Comparison of ENCODE assay signal across 18 cellular contexts in genomic region chr13:60562081-60562764, GRCh38.
DNase-seq lines count a peak whose midpoint lies in the region; ATAC-seq and TF ChIP-seq lines count a peak whose summit lies in the region.
"Had no signal": no experiment of that assay in that cellular context is flagged by ENCODE, and none has a peak within 500 bp of the region (broad histone marks: within the 10 kb centered on the region; RNA-seq: fewer than 3 reads in every experiment).

No MANE protein-coding gene starts in this region.

- no peak overlapping the region for H3K4me3 Mint-ChIP-seq in HFFc6
- H3K4me3 Mint-ChIP-seq: CD8-positive, alpha-beta memory T cell had no signal

- CTCF ChIA-PET in mammary epithelial cell (lab: Charles Lee; ENCODE audit: low non-redundant PET), result no interaction called here

- no peak overlapping the region for H3K9ac ChIP-seq in mammary epithelial cell (ENCODE audit: insufficient read depth, low read length)
- H3K9ac ChIP-seq: SK-N-SH had no signal

- WGBS in mammary epithelial cell (ENCODE audit: low coverage, missing lambda C conversion rate), result 89% methylated on average over 5 of the region's 5 CpGs

- H4K20me1 ChIP-seq in mammary epithelial cell (ENCODE audit: insufficient read depth, low read length), result no peaks in the 10 kb centered on the region

- dilution Hi-C loops in mammary epithelial cell (cut with HindIII; ENCODE audit: low sequenced_read_pairs), result no loop called here

- H3K9me3 Mint-ChIP-seq in HFFc6, result no peaks in the 10 kb centered on the region
- H3K9me3 Mint-ChIP-seq: CD8-positive, alpha-beta memory T cell had no signal

- no peaks in the 10 kb centered on the region for H3K36me3 Mint-ChIP-seq in HFFc6 (ENCODE audit: low read depth)

- no peaks in the 10 kb centered on the region for H3K79me2 ChIP-seq in mammary epithelial cell (ENCODE audit: insufficient read depth, low read length)

- H3K4me1 Mint-ChIP-seq in HFFc6 (ENCODE audit: low read depth), result no peaks in the 10 kb centered on the region
- H3K4me1 Mint-ChIP-seq: CD8-positive, alpha-beta memory T cell had no signal

- no peak overlapping the region for H3K4me3 ChIP-seq in mammary epithelial cell (replicated peaks in 1 of 3; ENCODE audit: insufficient read depth in 1 of 3, low read depth in 2 of 3, low read length in 3 of 3)
- H3K4me3 ChIP-seq: Peyer's patch had no signal

- no peak overlapping the region for H3K27ac Mint-ChIP-seq in HFFc6

- intact Hi-C loops in mammary epithelial cell (cut with micrococcal nuclease), result no loop called here

- H3K27me3 ChIP-seq in mammary epithelial cell (ENCODE audit: insufficient read depth, low read length) (no peaks in the 10 kb centered on the region), foreskin keratinocyte (no peaks in the 10 kb centered on the region)
- H3K27me3 ChIP-seq: Peyer's patch had no signal

- H2AFZ ChIP-seq in mammary epithelial cell (ENCODE audit: low read depth, low read length), result no peak overlapping the region

- H3K27ac ChIP-seq in mammary epithelial cell (ENCODE audit: insufficient read depth, low read depth, low read length) (no peak overlapping the region), foreskin keratinocyte (no peak overlapping the region)
- H3K27ac ChIP-seq: Peyer's patch had no signal

- H3K4me1 ChIP-seq in mammary epithelial cell (ENCODE audit: insufficient read depth, low read length) (no peaks in the 10 kb centered on the region), foreskin keratinocyte (no peaks in the 10 kb centered on the region)
- H3K4me1 ChIP-seq: Peyer's patch had no signal

- DNase-seq in HFFc6 (peak; percentile 7), mammary epithelial cell (peak; percentile 23), foreskin keratinocyte (peak; percentile 41 to 66), H4 (ENCODE audit: low spot score) (no peak)
- DNase-seq in stimulated activated CD4-positive, alpha-beta T cell treated with anti-CD3 and anti-CD28 coated beads, Interleukin-15, amount 100 ng/mL, for 24 hours, result no peak
- DNase-seq: CD8-positive, alpha-beta memory T cell; DMS79; GDM1; MM.1S; NCI-H1105; NCI-H1694; NCI-H226; NCI-H524 treated with DMSO at 0.1 percent for 48 hours; Peyer's patch; SK-N-SH had no signal

- no TSS peak for BruUV-seq in mammary epithelial cell (replicated peaks; lab: Mats Ljungman, UMichigan)

- in situ Hi-C loops in mammary epithelial cell (cut with MboI; ENCODE audit: low sequenced_read_pairs in 2 of 2), result no loop called here

- TF ChIP-seq CTCF in HFFc6 (IDR thresholded peaks at IDR 0.05), result no peak
- TF ChIP-seq CTCF in mammary epithelial cell (conservative IDR thresholded peaks at IDR 0.05 in 1 of 2, IDR thresholded peaks at IDR 0.05 in 1 of 2; ENCODE audit: extremely low read depth in 1 of 2, insufficient read depth in 1 of 2, low read depth in 1 of 2, low read length in 2 of 2), result no peak
- TF ChIP-seq CTCF in foreskin keratinocyte (conservative IDR thresholded peaks at IDR 0.05), result no peak

- no peak overlapping the region for H3K4me2 ChIP-seq in mammary epithelial cell (ENCODE audit: insufficient read depth, low read depth, low read length)
- H3K4me2 ChIP-seq: SK-N-SH had no signal

- no peaks in the 10 kb centered on the region for H3K36me3 ChIP-seq in mammary epithelial cell (ENCODE audit: insufficient read depth, low read length)
- H3K36me3 ChIP-seq: Peyer's patch had no signal

- H3K9me3 ChIP-seq in mammary epithelial cell (replicated peaks; ENCODE audit: insufficient read depth, low read length), result no peaks in the 10 kb centered on the region
- H3K9me3 ChIP-seq: Peyer's patch, SK-N-SH had no signal

- H3K27me3 Mint-ChIP-seq in HFFc6 (ENCODE audit: insufficient read depth), result no peaks in the 10 kb centered on the region
- H3K27me3 Mint-ChIP-seq: CD8-positive, alpha-beta memory T cell had no signal

- peak; percentile 78 for ATAC-seq in foreskin keratinocyte
- no peak for ATAC-seq in HG03521 (IDR thresholded peaks at IDR 0.05; ENCODE audit: unreplicated experiment)
- no peak for ATAC-seq in HG03159 (IDR thresholded peaks at IDR 0.05; ENCODE audit: unreplicated experiment)
- ATAC-seq: Right ventricle myocardium inferior had no signal

Comparison
In these comparisons a context has a peak if more than half of its experiments do, and no peak if none do; other contexts are left out.
1. DNase-seq: peak in HFFc6 (single experiment), mammary epithelial cell (single experiment) and foreskin keratinocyte (2 of 2); none in H4 (single experiment) and stimulated activated CD4-positive, alpha-beta T cell treated with anti-CD3 and anti-CD28 coated beads, Interleukin-15, amount 100 ng/mL, for 24 hours (single experiment).